ENCODE assay signal across 22 cellular contexts in the genomic region with DNA sequence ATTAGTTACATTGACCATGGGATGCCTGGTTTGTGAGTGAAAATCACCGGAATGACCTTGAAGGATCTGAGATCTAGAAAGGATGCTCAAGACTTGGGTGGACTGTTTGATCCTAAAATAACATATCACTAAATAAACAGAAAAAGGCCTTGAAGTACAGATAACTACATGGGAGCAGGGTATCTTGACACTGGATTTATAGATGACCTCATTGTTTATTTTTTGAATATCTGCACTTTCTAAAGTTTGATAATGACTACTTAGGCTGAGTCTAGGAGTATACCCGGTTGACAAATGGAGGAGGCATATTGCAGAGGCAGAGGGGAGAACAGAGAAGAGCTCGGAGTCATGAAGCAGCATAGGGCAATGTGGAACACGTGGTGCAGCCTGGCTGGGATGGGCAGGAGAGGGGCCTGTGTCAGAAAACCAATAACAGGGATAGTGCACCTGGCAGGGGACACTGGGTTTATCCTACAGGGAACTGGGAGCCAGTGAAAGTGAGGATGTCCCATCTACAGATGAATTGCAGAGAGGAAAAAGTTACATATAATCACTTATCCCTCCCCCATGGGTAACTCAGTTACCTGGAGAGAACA.
"Had no signal": no experiment of that assay in that cellular context is flagged by ENCODE, and none has a peak within 500 bp of the region (broad histone marks: within the 10 kb centered on the region; RNA-seq: fewer than 3 reads in every experiment).

No MANE protein-coding gene starts in this region.

- H3K27ac ChIP-seq: breast epithelium, Peyer's patch, RWPE1, SJSA1 had no signal

- DNase-seq: activated B cell treated with CpG ODN at 0.5 μM for 24 hours; activated CD4-positive, alpha-beta T cell treated with anti-CD3 and anti-CD28 coated beads for 1 hour; activated CD4-positive, alpha-beta T cell treated with anti-CD3 and anti-CD28 coated beads, Interleukin-2, amount 10 ng/mL, durations not matched to agents 24 days and 14 days; activated CD4-positive, alpha-beta T cell treated with anti-CD3 and anti-CD28 coated beads, Interleukin-2, amount 50 U/mL, for 48 hours; activated CD8-positive, alpha-beta memory T cell treated with anti-CD3 and anti-CD28 coated beads, Interleukin-2, amount 10 ng/mL, durations not matched to agents 7 days and 5 days; activated effector memory CD4-positive, alpha-beta T cell treated with Interleukin-2 at 50 U/mL for 16 hours; activated naive CD4-positive, alpha-beta T cell; activated T-cell treated with anti-CD3 and anti-CD28 coated beads, Interleukin-2, amount 50 U/mL, for 24 hours; aorta; NCI-H1048; NCI-H146; NCI-H187 treated with DMSO at 0.1 percent for 48 hours; NCI-H2081 treated with DMSO at 0.1 percent for 48 hours; NCI-H446; NCI-H524; Peyer's patch; Right ventricle myocardium superior; SW 1271 had no signal

- ATAC-seq: activated CD8-positive, alpha-beta memory T cell treated with anti-CD3 and anti-CD28 coated beads, Interleukin-2, amount 10 ng/mL, durations not matched to agents 7 days and 5 days; SK-N-SH treated with all-trans-retinoic acid at 6 μM for 48 hours had no signal

- H3K9me3 ChIP-seq: breast epithelium, Peyer's patch, SJSA1 had no signal

- H3K4me3 ChIP-seq: breast epithelium, Peyer's patch, SJSA1 had no signal

- H3K36me3 ChIP-seq: breast epithelium, Peyer's patch, SJSA1 had no signal

- H3K4me1 ChIP-seq: breast epithelium, Peyer's patch had no signal

- H3K27me3 ChIP-seq: breast epithelium, Peyer's patch had no signal
